ENCODE assay signal across 12 cellular contexts in the genomic region with DNA sequence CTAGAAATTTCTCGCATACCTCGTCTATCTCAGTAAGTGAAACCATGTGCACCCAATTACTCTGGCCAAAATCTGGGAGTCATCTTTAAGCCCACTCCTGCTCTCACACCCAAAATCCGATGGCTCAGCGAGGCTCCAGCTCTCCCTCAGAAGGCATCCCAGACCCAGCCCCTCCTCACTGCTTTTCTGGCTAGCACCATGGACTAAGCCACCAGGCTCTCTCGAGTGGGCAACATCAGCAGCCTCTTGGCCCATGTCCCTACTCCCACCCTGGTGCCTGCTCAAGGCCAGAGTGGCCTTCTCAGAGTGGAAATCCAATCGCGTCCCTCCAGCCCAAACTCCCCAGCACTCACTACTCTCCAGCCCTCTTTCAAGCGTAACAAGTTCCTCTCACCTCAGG.
"Had no signal": no experiment of that assay in that cellular context is flagged by ENCODE, and none has a peak within 500 bp of the region (broad histone marks: within the 10 kb centered on the region; RNA-seq: fewer than 3 reads in every experiment).

No MANE protein-coding gene starts in this region.

- ATAC-seq: activated T-cell treated with anti-CD3 and anti-CD28 coated beads, Interleukin-2, amount 50 U/mL, for 72 hours; stimulated activated naive CD8-positive, alpha-beta T cell treated with anti-CD3 and anti-CD28 coated beads, Interleukin-15, Interleukin-2, amounts not matched to agents 100 U/mL and 50 U/mL, for 24 hours had no signal

- DNase-seq: activated B cell treated with CpG ODN at 0.5 μM for 24 hours; activated CD4-positive, alpha-beta T cell treated with anti-CD3 and anti-CD28 coated beads, Interleukin-2, amount 10 ng/mL, durations not matched to agents 24 days and 14 days; activated CD8-positive, alpha-beta memory T cell treated with anti-CD3 and anti-CD28 coated beads, Interleukin-2, amount 50 U/mL, for 48 hours; activated naive CD4-positive, alpha-beta T cell; activated T-cell treated with anti-CD3 and anti-CD28 coated beads, Interleukin-2, amount 50 U/mL, for 72 hours; cerebellar nuclear complex; effector memory CD4-positive, alpha-beta T cell; naive B cell; small intestine; stimulated activated naive CD8-positive, alpha-beta T cell treated with anti-CD3 and anti-CD28 coated beads, Interleukin-15, Interleukin-2, amounts not matched to agents 100 U/mL and 50 U/mL, for 24 hours had no signal

- H3K9me3 ChIP-seq: tibial nerve had no signal

- H3K4me3 ChIP-seq: tibial nerve had no signal

- H3K9ac ChIP-seq: parathyroid adenoma had no signal
